8 cellular contexts compared by ENCODE assay signal in the genomic region with DNA sequence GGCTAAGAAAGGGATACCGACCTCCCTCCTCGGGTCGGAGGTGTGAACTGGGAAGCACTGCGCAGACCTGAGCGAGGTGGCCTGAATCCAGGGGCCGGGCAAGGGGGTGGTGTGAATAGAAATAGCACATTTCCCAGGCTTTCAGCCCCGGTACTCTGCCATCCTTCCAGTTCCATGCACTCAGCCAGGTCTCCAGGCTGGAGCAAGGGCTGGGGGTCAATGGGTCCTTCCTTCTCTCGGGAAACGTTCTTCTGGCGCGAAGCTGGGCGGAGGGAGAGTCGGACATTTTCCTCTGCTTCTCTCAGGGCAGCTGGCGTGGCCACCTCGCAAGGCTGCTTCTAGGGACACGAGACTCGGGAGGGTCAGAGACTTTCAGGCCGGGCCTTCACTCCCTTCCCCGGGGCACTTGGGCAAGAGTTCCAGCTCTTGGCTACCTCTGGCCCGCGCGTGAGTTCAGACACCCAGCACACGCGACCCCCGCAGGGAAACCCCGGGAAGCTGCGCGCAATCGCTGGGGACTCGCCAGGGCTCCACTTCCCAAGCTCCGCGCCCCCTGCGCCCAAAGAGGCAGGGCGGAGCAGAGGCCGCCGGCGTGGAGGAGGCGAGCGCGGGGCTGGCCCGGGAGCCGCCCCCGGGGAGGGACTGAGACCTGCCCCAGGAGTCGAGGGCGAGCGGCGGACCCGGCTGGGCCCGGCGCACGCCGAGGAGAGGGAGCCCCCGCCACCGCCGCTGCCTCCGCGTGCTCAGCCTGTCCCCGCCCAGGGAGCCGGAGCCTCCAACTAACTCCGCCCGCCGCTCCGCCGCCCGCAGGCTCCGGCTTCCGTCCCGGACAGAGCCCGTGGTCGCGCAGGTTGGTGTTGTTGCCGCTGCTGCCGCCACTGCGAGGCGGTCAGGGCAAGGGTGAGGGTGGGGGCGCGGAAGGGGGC. TPM values are rescaled to one million over a fixed set of nuclear protein-coding genes. Genes with fewer than 3 reads are reported as not detected.
DNase-seq lines count a peak whose midpoint lies in the region; ATAC-seq and TF ChIP-seq lines count a peak whose summit lies in the region.

TSS of gene PAM (plus strand) at position 807 of the 926 bp plus-strand sequence. CDS start 110,891 bp downstream, outside the sequence.

- no peaks in the 10 kb centered on the region for H3K27me3 ChIP-seq in CD8-positive, alpha-beta T cell (ENCODE audit: insufficient read depth, low read length)
- H3K27me3 ChIP-seq in OCI-LY1 (ENCODE audit: insufficient read depth, low read length) = no peaks in the 10 kb centered on the region

- no peaks in the 10 kb centered on the region for H3K9me3 Mint-ChIP-seq in CD8-positive, alpha-beta T cell
- H3K9me3 Mint-ChIP-seq in endothelial cell (ENCODE audit: unreplicated experiment) = no peaks in the 10 kb centered on the region

- H3K4me1 Mint-ChIP-seq in CD8-positive, alpha-beta T cell (ENCODE audit: low read depth) = peaks cover 39% of the 10 kb centered on the region
- peaks cover 12% of the 10 kb centered on the region for H3K4me1 Mint-ChIP-seq in endothelial cell (ENCODE audit: unreplicated experiment)

- peak; percentile 70 for ATAC-seq in CD8-positive, alpha-beta T cell
- ATAC-seq in GM19372 (IDR thresholded peaks at IDR 0.05; ENCODE audit: low read depth, unreplicated experiment) (peak; percentile 82), HG03469 (IDR thresholded peaks at IDR 0.05; ENCODE audit: unreplicated experiment) (peak; percentile 75), mucosa of descending colon (peak; percentile 94)

- peak within 1 kb of the TSS; percentile 77 for H3K4me2 ChIP-seq in OCI-LY1 (ENCODE audit: low read length)

- peaks cover 7% of the 10 kb centered on the region for H3K36me3 Mint-ChIP-seq in CD8-positive, alpha-beta T cell
- peaks cover 18% of the 10 kb centered on the region for H3K36me3 Mint-ChIP-seq in endothelial cell (ENCODE audit: low read depth, unreplicated experiment)

- no peaks in the 10 kb centered on the region for H3K9me2 ChIP-seq in OCI-LY1 (ENCODE audit: low read depth, low read length)

- peak within 1 kb of the TSS; percentile 77 for H3K27ac Mint-ChIP-seq in CD8-positive, alpha-beta T cell
- peak within 1 kb of the TSS; percentile 95 for H3K27ac Mint-ChIP-seq in endothelial cell (ENCODE audit: unreplicated experiment)

- intact Hi-C loops in CD8-positive, alpha-beta T cell (cut with DNase I, micrococcal nuclease) = loop anchor here (5.0 to 10.0 kb wide), 3 partner anchors 368 to 503 kb away; partner anchors contain the start of genes MACIR (in 2 of the 2), GIN1 (in 1 of the 2) and PPIP5K2 (in 1 of the 2)
- intact Hi-C loops in mucosa of descending colon (cut with DNase I, micrococcal nuclease) = no loop called here

- no peaks in the 10 kb centered on the region for H3K36me3 ChIP-seq in CD8-positive, alpha-beta T cell (ENCODE audit: insufficient read depth, low read length)
- H3K36me3 ChIP-seq in OCI-LY1 (ENCODE audit: insufficient read depth, low read length) (no peaks in the 10 kb centered on the region), mucosa of descending colon (ENCODE audit: low read depth) (no peaks in the 10 kb centered on the region)

- no peaks in the 10 kb centered on the region for H4K20me1 ChIP-seq in OCI-LY1 (ENCODE audit: insufficient read depth, low read length)

- no peaks in the 10 kb centered on the region for H3K79me2 ChIP-seq in OCI-LY1 (ENCODE audit: insufficient read depth, low read length)

- H3K9ac ChIP-seq in OCI-LY1 (ENCODE audit: low read length) = peak within 1 kb of the TSS; percentile 53

- CTCF ChIA-PET in CD8-positive, alpha-beta T cell (lab: Charles Lee) = interaction anchor here (0.9 to 1.3 kb wide), 3 partner anchors 10 to 255 kb away, joined by 4 to 5 read pairs (median 5); no protein-coding TSS in a partner anchor

- POLR2A ChIA-PET in CD8-positive, alpha-beta T cell (lab: Charles Lee) = interaction anchor here (0.8 to 1.8 kb wide), 3 partner anchors 9 to 84 kb away, joined by 3 to 4 read pairs (median 4); no protein-coding TSS in a partner anchor

- H3K27ac ChIP-seq in CD8-positive, alpha-beta T cell (ENCODE audit: low read depth, low read length) = peak within 1 kb of the TSS; percentile 60
- H3K27ac ChIP-seq in OCI-LY1 (ENCODE audit: low read depth, low read length, poor library complexity, severe bottlenecking) = no peak within 1 kb of the TSS

- H3F3A ChIP-seq in OCI-LY1 (ENCODE audit: insufficient read depth, low read length) = no peaks in the 10 kb centered on the region

- DNase-seq in CD8-positive, alpha-beta T cell = peak; percentile 38 to 83 (median 67)
- peak; percentile 77 for DNase-seq in activated CD8-positive, alpha-beta memory T cell treated with anti-CD3 and anti-CD28 coated beads, Interleukin-2, amount 50 U/mL, for 4 hours
- peak; percentile 81 for DNase-seq in endothelial cell (ENCODE audit: low spot score)
- DNase-seq in mucosa of descending colon = peak; percentile 77 to 88 (median 85)
- peak; percentile 83 for DNase-seq in stimulated activated CD8-positive, alpha-beta memory T cell treated with anti-CD3 and anti-CD28 coated beads, Interleukin-4, amount 100 ng/mL, for 48 hours

- H3K4me1 ChIP-seq in CD8-positive, alpha-beta T cell (ENCODE audit: insufficient read depth, low read length) = peaks cover 14% of the 10 kb centered on the region
- peaks cover 14% of the 10 kb centered on the region for H3K4me1 ChIP-seq in OCI-LY1 (ENCODE audit: insufficient read depth, low read length, severe bottlenecking)
- peaks cover 9% of the 10 kb centered on the region for H3K4me1 ChIP-seq in mucosa of descending colon (ENCODE audit: low read depth)

- peak within 1 kb of the TSS; percentile 85 for H3K4me3 ChIP-seq in CD8-positive, alpha-beta T cell (ENCODE audit: low read depth, low read length)
- H3K4me3 ChIP-seq in OCI-LY1 (ENCODE audit: low read depth, low read length, poor library complexity, severe bottlenecking) = peak within 1 kb of the TSS; percentile 66
- peak within 1 kb of the TSS; percentile 48 for H3K4me3 ChIP-seq in mucosa of descending colon

- TF ChIP-seq CTCF in CD8-positive, alpha-beta T cell (IDR thresholded peaks at IDR 0.05) = no peak
- TF ChIP-seq CTCF in OCI-LY1 (IDR thresholded peaks at IDR 0.05; ENCODE audit: low read length) (no peak), endothelial cell (IDR thresholded peaks at IDR 0.05; ENCODE audit: unreplicated experiment) (no peak), mucosa of descending colon (IDR thresholded peaks at IDR 0.05) (no peak)

- H2AFZ ChIP-seq in OCI-LY1 (ENCODE audit: low read length) = no peak within 1 kb of the TSS

- no peaks in the 10 kb centered on the region for H3K9me3 ChIP-seq in CD8-positive, alpha-beta T cell (ENCODE audit: low read length)
- H3K9me3 ChIP-seq in OCI-LY1 (ENCODE audit: low read length) (no peaks in the 10 kb centered on the region), mucosa of descending colon (no peaks in the 10 kb centered on the region)

- H3K4me3 Mint-ChIP-seq in CD8-positive, alpha-beta T cell = peak within 1 kb of the TSS; percentile 91
- H3K4me3 Mint-ChIP-seq in endothelial cell (ENCODE audit: unreplicated experiment) = peak within 1 kb of the TSS; percentile 96

- peaks cover 9% of the 10 kb centered on the region for H3K27me3 Mint-ChIP-seq in CD8-positive, alpha-beta T cell (ENCODE audit: low read depth)
- peaks cover 18% of the 10 kb centered on the region for H3K27me3 Mint-ChIP-seq in endothelial cell (ENCODE audit: unreplicated experiment)

RNA-seq across cellular contexts. Expression of gene PAM, which starts in this region (rescaled TPM):
- 10 to 100 TPM; 10.9 to 12.4 TPM for total RNA-seq in CD8-positive, alpha-beta T cell
- total RNA-seq in endothelial cell (ENCODE audit: unreplicated experiment) = 255 TPM
- 100 to 1,000 TPM in 1 of 3 donors, 10 to 100 TPM in 2; 59.7 to 164 (median 64.4) TPM for total RNA-seq in mucosa of descending colon

Comparison
In these comparisons a context has a peak if more than half of its experiments do, and no peak if none do; other contexts are left out.
1. RNA of gene PAM (total RNA-seq): 255 TPM in endothelial cell (single experiment) and 59.7 to 164 TPM in mucosa of descending colon; 10.9 to 12.4 TPM in CD8-positive, alpha-beta T cell; every median in the first group is over 4 times any median in the second.
2. intact Hi-C loops: an anchor here in CD8-positive, alpha-beta T cell (5.0 to 10.0 kb wide); none called in mucosa of descending colon.
3. Peak in every context shown above with its lines, with median percentiles within 50 percentile points of each other: ATAC-seq, DNase-seq and H3K4me3 ChIP-seq.